ENCODE assay signal across 1 cellular context in genomic region chr7:24912424-24912823, GRCh38.
TF ChIP-seq lines count a peak whose summit lies in the region.

No MANE protein-coding gene starts in this region.

TF ChIP-seq in HCT116, 20 proteins besides CTCF, POLR2A, EP300 and RAD21 (continued from another document):
- TF ChIP-seq SRF (IDR thresholded peaks at IDR 0.05; ENCODE audit: low read depth): no peak
- TF ChIP-seq ZBTB33 (IDR thresholded peaks at IDR 0.05; ENCODE audit: extremely low read depth, insufficient replicate concordance, low read length): no peak
- TF ChIP-seq EGR1 (IDR thresholded peaks at IDR 0.05; ENCODE audit: low read depth): no peak
- no peak for TF ChIP-seq SP1 (IDR thresholded peaks at IDR 0.05; ENCODE audit: low read depth)
- TF ChIP-seq MAX (IDR thresholded peaks at IDR 0.05): no peak
